ENCODE assay signal across 8 cellular contexts in the genomic region with DNA sequence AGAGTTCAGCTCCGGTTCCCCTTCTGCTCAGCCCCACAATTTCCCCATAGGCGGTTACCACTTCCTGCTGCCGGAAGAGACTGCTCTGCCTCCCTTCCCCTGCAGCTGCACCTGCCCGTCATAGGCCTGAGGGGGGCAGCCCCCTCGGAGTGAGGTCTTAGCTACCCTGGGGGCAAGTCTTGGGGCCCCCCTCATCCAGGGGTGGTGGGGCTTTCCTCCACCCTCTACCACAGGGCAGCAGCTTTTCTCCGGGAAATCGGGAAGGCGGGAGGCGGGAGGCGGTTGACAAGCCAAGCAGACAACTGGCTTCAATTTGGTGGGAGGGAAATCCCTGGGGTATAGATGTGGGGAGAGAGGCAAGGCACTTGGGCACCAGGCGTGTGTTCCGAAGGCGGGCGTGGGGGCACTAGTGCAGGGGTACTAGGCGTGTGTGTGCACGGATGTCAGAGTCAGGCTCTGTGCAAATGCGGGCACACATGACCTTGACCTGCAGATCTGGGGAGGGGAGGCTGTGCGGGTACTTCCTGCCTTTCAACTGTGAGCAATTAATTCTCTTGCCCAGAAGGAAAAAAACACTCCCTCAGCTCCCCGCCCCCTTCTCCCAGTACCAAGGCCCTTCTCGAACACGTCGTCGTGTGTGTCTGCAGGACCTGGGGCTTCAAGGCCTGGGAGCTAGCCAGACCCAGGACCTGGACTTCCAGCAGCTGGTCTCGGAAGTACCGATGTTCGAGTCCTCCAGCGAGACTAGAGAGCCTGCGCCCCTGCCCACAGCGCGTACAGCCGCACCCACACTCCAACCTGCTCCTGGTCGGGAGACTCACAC. TPM values are rescaled to one million over a fixed set of nuclear protein-coding genes. Genes with fewer than 3 reads are reported as not detected.
A peak's percentile ranks its signal among the peaks of the same experiment; 100 is the strongest.
DNase-seq lines count a peak whose midpoint lies in the region; ATAC-seq and TF ChIP-seq lines count a peak whose summit lies in the region.

No MANE protein-coding gene starts in this region.

- peaks cover 2% of the 10 kb centered on the region for H3K27me3 ChIP-seq in AG04450 (ENCODE audit: control insufficient read depth, insufficient read depth, low read length)
- H3K27me3 ChIP-seq in Peyer's patch = no peaks in the 10 kb centered on the region

- peaks cover 0 to 28% (median 12%) of the 10 kb centered on the region in 4 donors for H3K4me1 ChIP-seq in Peyer's patch

- POLR2A ChIA-PET in AG04450 (lab: Yijun Ruan, JAX) = no interaction called here

- peak overlapping the region; percentile 99 for H3K27ac Mint-ChIP-seq in activated T-helper 2 cell treated with anti-CD3 and anti-CD28 coated beads, Interferon-gamma antibody, Interleukin-2, Interleukin-4, amounts not matched to agents 10 μg/mL and 5 μg/mL and 100 μg/mL, durations not matched to agents 14 hours and 24 hours and 36 hours
- H3K27ac Mint-ChIP-seq in glutamatergic neuron (ENCODE audit: unreplicated experiment) = peak overlapping the region; percentile 90

- peak overlapping the region; percentile 86 for H3K4me3 Mint-ChIP-seq in activated T-helper 2 cell treated with anti-CD3 and anti-CD28 coated beads, Interferon-gamma antibody, Interleukin-2, Interleukin-4, amounts not matched to agents 10 μg/mL and 5 μg/mL and 100 μg/mL, durations not matched to agents 14 hours and 24 hours and 36 hours (ENCODE audit: low read depth)
- peak overlapping the region; percentile 82 for H3K4me3 Mint-ChIP-seq in glutamatergic neuron (ENCODE audit: unreplicated experiment)

- TF ChIP-seq POLR2A in Peyer's patch (IDR thresholded peaks at IDR 0.05) = no peak

- H3K9me3 Mint-ChIP-seq in activated T-helper 2 cell treated with anti-CD3 and anti-CD28 coated beads, Interferon-gamma antibody, Interleukin-2, Interleukin-4, amounts not matched to agents 10 μg/mL and 5 μg/mL and 100 μg/mL, durations not matched to agents 14 hours and 24 hours and 36 hours = no peaks in the 10 kb centered on the region
- H3K9me3 Mint-ChIP-seq in glutamatergic neuron (ENCODE audit: unreplicated experiment) = peaks cover 3% of the 10 kb centered on the region

- TF ChIP-seq CTCF in AG04450 (IDR thresholded peaks at IDR 0.05; ENCODE audit: low read depth, low read length) (no peak), Peyer's patch (IDR thresholded peaks at IDR 0.05) (no peak), glutamatergic neuron (IDR thresholded peaks at IDR 0.05; ENCODE audit: partially characterized antibody, unreplicated experiment) (no peak)

- DNase-seq in AG04450 (ENCODE audit: low read depth, low spot score) (no peak), HK-2 (ENCODE audit: unreplicated experiment) (peak; percentile 58), Peyer's patch (peak; percentile 64 to 93 (median 90)), glutamatergic neuron (no peak), renal cortical epithelial cell (ENCODE audit: low read depth) (peak; percentile 21), putamen (ENCODE audit: low spot score) (no peak)
- DNase-seq in activated T-helper 2 cell treated with anti-CD3 and anti-CD28 coated beads, Interferon-gamma antibody, Interleukin-2, Interleukin-4, amounts not matched to agents 10 μg/mL and 5 μg/mL and 100 μg/mL, durations not matched to agents 14 hours and 24 hours and 36 hours (ENCODE audit: low spot score) = peak; percentile 73

- peak; percentile 32 for ATAC-seq in GM19043 (IDR thresholded peaks at IDR 0.05; ENCODE audit: low read depth, unreplicated experiment)

- H3K4me1 Mint-ChIP-seq in activated T-helper 2 cell treated with anti-CD3 and anti-CD28 coated beads, Interferon-gamma antibody, Interleukin-2, Interleukin-4, amounts not matched to agents 10 μg/mL and 5 μg/mL and 100 μg/mL, durations not matched to agents 14 hours and 24 hours and 36 hours (ENCODE audit: low read depth) = peaks cover 24% of the 10 kb centered on the region
- peaks cover 6% of the 10 kb centered on the region for H3K4me1 Mint-ChIP-seq in glutamatergic neuron (ENCODE audit: low read depth, unreplicated experiment)

- intact Hi-C loops in activated T-helper 2 cell treated with anti-CD3 and anti-CD28 coated beads, Interferon-gamma antibody, Interleukin-2, Interleukin-4, amounts not matched to agents 10 μg/mL and 5 μg/mL and 100 μg/mL, durations not matched to agents 14 hours and 24 hours and 36 hours (cut with micrococcal nuclease) = loop anchor here (5.0 to 10.0 kb wide), 3 partner anchors 162 to 448 kb away; partner anchors contain the start of genes EMD, FLNA, MECP2 and PLXNB3

- H3K9me3 ChIP-seq in AG04450 (ENCODE audit: control insufficient read depth, insufficient read depth, low read length) (no peaks in the 10 kb centered on the region), Peyer's patch (no peaks in the 10 kb centered on the region)

- CTCF ChIA-PET in AG04450 (lab: Charles Lee) = interaction anchor here (1.0 to 1.7 kb wide), 3 partner anchors 18 to 163 kb away, joined by 3 to 6 read pairs (median 5); partner anchors contain the start of genes PLXNB3 and RENBP

- peak overlapping the region; percentile 77 for H3K27ac ChIP-seq in AG04450 (ENCODE audit: low read depth, low read length)
- peak overlapping the region; percentile 95 to 99 (median 97) for H3K27ac ChIP-seq in Peyer's patch

- H3K27me3 Mint-ChIP-seq in activated T-helper 2 cell treated with anti-CD3 and anti-CD28 coated beads, Interferon-gamma antibody, Interleukin-2, Interleukin-4, amounts not matched to agents 10 μg/mL and 5 μg/mL and 100 μg/mL, durations not matched to agents 14 hours and 24 hours and 36 hours (ENCODE audit: low read depth) = no peaks in the 10 kb centered on the region
- H3K27me3 Mint-ChIP-seq in glutamatergic neuron (ENCODE audit: unreplicated experiment) = peaks cover 3% of the 10 kb centered on the region

- H3K36me3 ChIP-seq in Peyer's patch = peaks cover 0 to 18% (median 0%) of the 10 kb centered on the region in 3 donors

- peak overlapping the region; percentile 62 for H3K4me3 ChIP-seq in AG04450 (ENCODE audit: low read depth, low read length)
- peak overlapping the region; percentile 61 to 67 (median 63) for H3K4me3 ChIP-seq in Peyer's patch

- H3K36me3 Mint-ChIP-seq in activated T-helper 2 cell treated with anti-CD3 and anti-CD28 coated beads, Interferon-gamma antibody, Interleukin-2, Interleukin-4, amounts not matched to agents 10 μg/mL and 5 μg/mL and 100 μg/mL, durations not matched to agents 14 hours and 24 hours and 36 hours (ENCODE audit: low read depth) = peaks cover 47% of the 10 kb centered on the region
- H3K36me3 Mint-ChIP-seq in glutamatergic neuron (ENCODE audit: unreplicated experiment) = no peaks in the 10 kb centered on the region

RNA-seq across cellular contexts. Expression of gene ARHGAP4, which starts 1.0 kb away (rescaled TPM):
- polyA plus RNA-seq in AG04450 (2011; rRNA removed) = 0.12 and 0.16 TPM in 2 replicates
- 0.69 TPM in 1 of 2 replicates, not detected in the other for polyA minus RNA-seq in AG04450 (2011; rRNA and poly(A)+ RNA removed)
- total RNA-seq in Peyer's patch = 100 to 1,000 TPM in 1 of 4 donors, 10 to 100 TPM in 3; 23.6 to 211 (median 57.6) TPM
- 128 and 135 TPM in 2 replicates for total RNA-seq in activated T-helper 2 cell treated with anti-CD3 and anti-CD28 coated beads, Interferon-gamma antibody, Interleukin-2, Interleukin-4, amounts not matched to agents 10 μg/mL and 5 μg/mL and 100 μg/mL, durations not matched to agents 14 hours and 24 hours and 36 hours
- 33.5 TPM for total RNA-seq in glutamatergic neuron (ENCODE audit: unreplicated experiment)
- 11.8 and 19.3 TPM in 2 replicates for total RNA-seq in renal cortical epithelial cell

RNA-seq across cellular contexts. Expression of gene NAA10, which starts 7.8 kb away (rescaled TPM):
- polyA plus RNA-seq in AG04450 (2011; rRNA removed) = 42.9 and 63.4 TPM in 2 replicates
- polyA minus RNA-seq in AG04450 (2011; rRNA and poly(A)+ RNA removed) = 43.7 and 49.1 TPM in 2 replicates
- total RNA-seq in Peyer's patch (100 to 1,000 TPM in 1 of 4 donors, 10 to 100 TPM in 3; 32.9 to 118 (median 54.1) TPM), glutamatergic neuron (ENCODE audit: unreplicated experiment) (129 TPM), renal cortical epithelial cell (51.8 and 52.8 TPM in 2 replicates)
- total RNA-seq in activated T-helper 2 cell treated with anti-CD3 and anti-CD28 coated beads, Interferon-gamma antibody, Interleukin-2, Interleukin-4, amounts not matched to agents 10 μg/mL and 5 μg/mL and 100 μg/mL, durations not matched to agents 14 hours and 24 hours and 36 hours = 127 and 128 TPM in 2 replicates

RNA-seq across cellular contexts. Expression of gene RENBP, which starts 17.4 kb away (rescaled TPM):
- 0.14 and 0.16 TPM in 2 replicates for polyA plus RNA-seq in AG04450 (2011; rRNA removed)
- polyA minus RNA-seq in AG04450 (2011; rRNA and poly(A)+ RNA removed) = 0.18 TPM in 1 of 2 replicates, not detected in the other
- 10 to 100 TPM in 2 of 4 donors, 1 to 10 TPM in 2; 4.9 to 13.3 (median 9.4) TPM for total RNA-seq in Peyer's patch
- total RNA-seq in activated T-helper 2 cell treated with anti-CD3 and anti-CD28 coated beads, Interferon-gamma antibody, Interleukin-2, Interleukin-4, amounts not matched to agents 10 μg/mL and 5 μg/mL and 100 μg/mL, durations not matched to agents 14 hours and 24 hours and 36 hours = 11.4 and 12.4 TPM in 2 replicates
- 16.1 TPM for total RNA-seq in glutamatergic neuron (ENCODE audit: unreplicated experiment)
- total RNA-seq in renal cortical epithelial cell = 1.9 and 3.6 TPM in 2 replicates

RNA-seq across cellular contexts. Expression of gene AVPR2, which starts 22.6 kb away (rescaled TPM):
- polyA plus RNA-seq in AG04450 (2011; rRNA removed) = not detected in 2 replicates
- not detected in 2 replicates for polyA minus RNA-seq in AG04450 (2011; rRNA and poly(A)+ RNA removed)
- total RNA-seq in Peyer's patch (1 to 10 TPM in 2 of 4 donors, under 1 TPM in 2; 0.53 to 5.0 (median 1.1) TPM), glutamatergic neuron (ENCODE audit: unreplicated experiment) (not detected), renal cortical epithelial cell (0.70 and 1.0 TPM in 2 replicates)
- not detected in 2 replicates for total RNA-seq in activated T-helper 2 cell treated with anti-CD3 and anti-CD28 coated beads, Interferon-gamma antibody, Interleukin-2, Interleukin-4, amounts not matched to agents 10 μg/mL and 5 μg/mL and 100 μg/mL, durations not matched to agents 14 hours and 24 hours and 36 hours

RNA-seq across cellular contexts. Expression of gene L1CAM, which starts 41.1 kb away (rescaled TPM):
- 0.06 and 0.10 TPM in 2 replicates for polyA plus RNA-seq in AG04450 (2011; rRNA removed)
- 0.14 TPM in 1 of 2 replicates, not detected in the other for polyA minus RNA-seq in AG04450 (2011; rRNA and poly(A)+ RNA removed)
- total RNA-seq in Peyer's patch = 1 to 10 TPM; 1.8 to 7.4 (median 4.6) TPM
- 0.83 and 0.98 TPM in 2 replicates for total RNA-seq in activated T-helper 2 cell treated with anti-CD3 and anti-CD28 coated beads, Interferon-gamma antibody, Interleukin-2, Interleukin-4, amounts not matched to agents 10 μg/mL and 5 μg/mL and 100 μg/mL, durations not matched to agents 14 hours and 24 hours and 36 hours
- total RNA-seq in glutamatergic neuron (ENCODE audit: unreplicated experiment) = 925 TPM
- 88.0 and 623 TPM in 2 replicates for total RNA-seq in renal cortical epithelial cell

Comparison
In these comparisons a context has a peak if more than half of its experiments do, and no peak if none do; other contexts are left out.
1. DNase-seq: peak in HK-2 (single experiment), Peyer's patch (3 of 3), activated T-helper 2 cell treated with anti-CD3 and anti-CD28 coated beads, Interferon-gamma antibody, Interleukin-2, Interleukin-4, amounts not matched to agents 10 μg/mL and 5 μg/mL and 100 μg/mL, durations not matched to agents 14 hours and 24 hours and 36 hours (single experiment) and renal cortical epithelial cell (single experiment); none in AG04450 (single experiment), glutamatergic neuron (single experiment) and putamen (single experiment).